Comparison of ENCODE assay signal across 14 cellular contexts in the genomic region with DNA sequence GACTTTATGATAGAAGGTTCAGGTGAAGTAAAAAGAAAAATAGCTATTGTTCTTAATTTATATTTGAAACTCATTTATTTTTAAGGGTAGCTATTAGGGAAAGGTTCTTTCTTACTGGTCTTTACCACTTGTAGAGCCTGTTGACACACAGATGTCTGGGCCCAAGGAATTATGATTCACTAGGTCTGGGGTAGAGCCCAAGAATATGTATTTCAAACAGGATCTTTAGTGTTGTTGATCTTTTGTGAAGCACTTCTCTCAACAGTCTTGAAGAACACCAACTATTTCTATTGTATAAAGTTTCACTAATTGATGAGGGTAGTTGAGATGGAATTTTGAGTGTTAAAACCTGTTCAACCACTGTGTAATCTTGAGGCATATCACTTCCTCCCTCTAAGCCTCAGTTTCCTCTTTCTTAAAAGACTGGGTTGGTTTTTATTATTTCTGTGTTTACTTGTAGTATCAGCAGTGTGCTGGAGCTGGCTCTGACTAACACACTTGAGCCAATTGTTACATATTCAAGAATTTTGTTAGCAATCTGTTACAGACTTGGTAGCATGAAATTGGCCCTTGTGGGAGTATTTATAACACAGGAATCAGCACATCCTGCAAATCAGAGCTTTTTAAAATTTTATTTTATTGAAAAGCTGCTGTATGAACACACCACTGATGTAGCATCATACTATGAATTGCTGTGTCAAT.
"Had no signal": no experiment of that assay in that cellular context is flagged by ENCODE, and none has a peak within 500 bp of the region (broad histone marks: within the 10 kb centered on the region; RNA-seq: fewer than 3 reads in every experiment).

No MANE protein-coding gene starts in this region.

- ATAC-seq: activated CD4-positive, CD25-positive, alpha-beta regulatory T cell treated with anti-CD3 and anti-CD28 coated beads, Interleukin-2, amount 50 U/mL, for 24 hours; activated CD8-positive, alpha-beta memory T cell treated with anti-CD3 and anti-CD28 coated beads, Interleukin-2, amount 10 ng/mL, durations not matched to agents 7 days and 5 days; activated naive CD4-positive, alpha-beta T cell treated with anti-CD3 and anti-CD28 coated beads, Interleukin-2, amount 50 U/mL, for 72 hours; esophagus mucosa had no signal

- H3K4me3 ChIP-seq: dorsolateral prefrontal cortex, transverse colon had no signal

- H3K27me3 ChIP-seq: brain microvascular endothelial cell, transverse colon had no signal

- H3K27ac Mint-ChIP-seq: activated CD8-positive, alpha-beta memory T cell treated with anti-CD3 and anti-CD28 coated beads, Interleukin-2, amount 10 ng/mL, durations not matched to agents 7 days and 5 days; activated naive CD4-positive, alpha-beta T cell treated with anti-CD3 and anti-CD28 coated beads, Interleukin-2, amount 50 U/mL, for 72 hours; activated T-cell treated with anti-CD3 and anti-CD28 coated beads, Interleukin-2, amount 50 U/mL, for 24 hours; naive B cell had no signal

- H3K27ac ChIP-seq: brain microvascular endothelial cell, dorsolateral prefrontal cortex, transverse colon had no signal

- H3K36me3 ChIP-seq: brain microvascular endothelial cell, transverse colon had no signal

- H3K9me3 Mint-ChIP-seq: activated T-cell treated with anti-CD3 and anti-CD28 coated beads, Interleukin-2, amount 50 U/mL, for 24 hours; naive B cell had no signal

- DNase-seq: activated CD8-positive, alpha-beta memory T cell treated with anti-CD3 and anti-CD28 coated beads, Interleukin-2, amount 10 ng/mL, durations not matched to agents 7 days and 5 days; activated effector memory CD4-positive, alpha-beta T cell treated with anti-CD3 and anti-CD28 coated beads, Interleukin-2, amount 50 U/mL, for 16 hours; activated T-cell treated with anti-CD3 and anti-CD28 coated beads, Interleukin-2, amount 50 U/mL, for 24 hours; amygdala; brain microvascular endothelial cell; dorsolateral prefrontal cortex; foreskin melanocyte; kidney; naive B cell; small intestine; transverse colon had no signal

- H3K36me3 Mint-ChIP-seq: activated CD8-positive, alpha-beta memory T cell treated with anti-CD3 and anti-CD28 coated beads, Interleukin-2, amount 10 ng/mL, durations not matched to agents 7 days and 5 days; activated naive CD4-positive, alpha-beta T cell treated with anti-CD3 and anti-CD28 coated beads, Interleukin-2, amount 50 U/mL, for 72 hours; naive B cell had no signal

- H3K4me1 Mint-ChIP-seq: activated CD8-positive, alpha-beta memory T cell treated with anti-CD3 and anti-CD28 coated beads, Interleukin-2, amount 10 ng/mL, durations not matched to agents 7 days and 5 days had no signal

- H3K9me3 ChIP-seq: transverse colon had no signal

- H3K4me3 Mint-ChIP-seq: activated CD8-positive, alpha-beta memory T cell treated with anti-CD3 and anti-CD28 coated beads, Interleukin-2, amount 10 ng/mL, durations not matched to agents 7 days and 5 days; activated T-cell treated with anti-CD3 and anti-CD28 coated beads, Interleukin-2, amount 50 U/mL, for 24 hours; naive B cell had no signal

- H3K27me3 Mint-ChIP-seq: activated CD8-positive, alpha-beta memory T cell treated with anti-CD3 and anti-CD28 coated beads, Interleukin-2, amount 10 ng/mL, durations not matched to agents 7 days and 5 days had no signal
